Comparison of ENCODE assay signal across 9 cellular contexts in genomic region chr5:68884893-68885292, GRCh38.
A peak's percentile ranks its signal among the peaks of the same experiment; 100 is the strongest.
DNase-seq lines count a peak whose midpoint lies in the region; ATAC-seq and TF ChIP-seq lines count a peak whose summit lies in the region.
"Had no signal": no experiment of that assay in that cellular context is flagged by ENCODE, and none has a peak within 500 bp of the region (broad histone marks: within the 10 kb centered on the region; RNA-seq: fewer than 3 reads in every experiment).

No MANE protein-coding gene starts in this region.

- H2AFZ ChIP-seq in PC-3 (ENCODE audit: low read length) = no peak overlapping the region

- no peaks in the 10 kb centered on the region for H3K9me2 ChIP-seq in PC-3 (replicated peaks; ENCODE audit: low read length)

- ATAC-seq in heart left ventricle (no peak), left ventricle myocardium superior (no peak), PC-3 (peak; percentile 64; the same call in 1 of the 2 replicates), upper lobe of right lung (no peak), HG02588 (IDR thresholded peaks at IDR 0.05; ENCODE audit: unreplicated experiment) (no peak), GM19023 (IDR thresholded peaks at IDR 0.05; ENCODE audit: unreplicated experiment) (no peak), GM18505 (IDR thresholded peaks at IDR 0.05; ENCODE audit: unreplicated experiment) (no peak)

- H3K27ac ChIP-seq in heart left ventricle (no peak overlapping the region), PC-3 (ENCODE audit: low read length) (no peak overlapping the region), upper lobe of right lung (no peak overlapping the region)

- no peaks in the 10 kb centered on the region for H3K27me3 ChIP-seq in heart left ventricle
- H3K27me3 ChIP-seq in PC-3 (ENCODE audit: low read length) = no peaks in the 10 kb centered on the region
- no peaks in the 10 kb centered on the region for H3K27me3 ChIP-seq in upper lobe of right lung

- H3K36me3 ChIP-seq in heart left ventricle (no peaks in the 10 kb centered on the region), PC-3 (ENCODE audit: low read depth, low read length) (no peaks in the 10 kb centered on the region), upper lobe of right lung (no peaks in the 10 kb centered on the region)

- intact Hi-C loops in heart left ventricle (cut with DNase I) (loop anchor here in 2 of 10 donors (2.0 to 10.0 kb wide), 2 partner anchors 78 to 80 kb away; no protein-coding TSS in a partner anchor), left ventricle myocardium superior (cut with micrococcal nuclease) (no loop called here), PC-3 (cut with micrococcal nuclease) (loop anchor here (1.0 kb wide), 1 partner anchor 78 kb away; no protein-coding TSS in a partner anchor), upper lobe of right lung (cut with DNase I) (no loop called here)

- TF ChIP-seq CTCF in heart left ventricle (IDR thresholded peaks at IDR 0.05) = peak in 8 of 12 donors; percentile 2 to 37 (median 20)
- peak; percentile 57 for TF ChIP-seq CTCF in PC-3 (conservative IDR thresholded peaks at IDR 0.05; ENCODE audit: low read depth, low read length)
- TF ChIP-seq CTCF in fibroblast of the aortic adventitia (IDR thresholded peaks at IDR 0.05; ENCODE audit: insufficient read depth, low read length) = peak; percentile 32
- TF ChIP-seq CTCF in upper lobe of right lung (IDR thresholded peaks at IDR 0.05) = peak; percentile 13

- no peaks in the 10 kb centered on the region for H3F3A ChIP-seq in PC-3 (ENCODE audit: low read length, unreplicated experiment)

- POLR2A ChIA-PET in PC-3 (lab: Charles Lee; ENCODE audit: unreplicated experiment) = no interaction called here

- H3K4me1 ChIP-seq in heart left ventricle (no peaks in the 10 kb centered on the region), PC-3 (ENCODE audit: insufficient read depth, low read length) (no peaks in the 10 kb centered on the region), upper lobe of right lung (no peaks in the 10 kb centered on the region)

- H3K9me3 ChIP-seq in heart left ventricle (no peaks in the 10 kb centered on the region), PC-3 (ENCODE audit: low read length) (no peaks in the 10 kb centered on the region), upper lobe of right lung (no peaks in the 10 kb centered on the region)

- no peaks in the 10 kb centered on the region for H3K79me2 ChIP-seq in PC-3 (ENCODE audit: low read length)

- H3K4me3 ChIP-seq in heart left ventricle = no peak overlapping the region
- H3K4me3 ChIP-seq in PC-3 (ENCODE audit: low read length) = no peak overlapping the region
- H3K4me3 ChIP-seq in fibroblast of the aortic adventitia (ENCODE audit: low read depth, low read length) = no peak overlapping the region
- H3K4me3 ChIP-seq in upper lobe of right lung = no peak overlapping the region

- TF ChIP-seq POLR2A in heart left ventricle (IDR thresholded peaks at IDR 0.05) (no peak), GM18505 (IDR thresholded peaks at IDR 0.05; ENCODE audit: borderline replicate concordance, extremely low read depth, insufficient read depth, insufficient read length) (no peak)

- H4K20me1 ChIP-seq in PC-3 (ENCODE audit: low read length) = no peaks in the 10 kb centered on the region

- no TSS peak for BruUV-seq in PC-3 (replicated peaks; lab: Mats Ljungman, UMichigan)

- H3K4me2 ChIP-seq in PC-3 (ENCODE audit: low read length) = no peak overlapping the region

- H3K9ac ChIP-seq in PC-3 (ENCODE audit: low read length) = no peak overlapping the region

- CTCF ChIA-PET in PC-3 (lab: Charles Lee) = no interaction called here

- DNase-seq in heart left ventricle (no peak), left ventricle myocardium superior (no peak), PC-3 (peak; percentile 48), fibroblast of the aortic adventitia (ENCODE audit: low read depth) (no peak), upper lobe of right lung (no peak)
- DNase-seq: NCI-H2029 treated with DMSO at 0.1 percent for 48 hours had no signal
